In genomic region chr7:71439316-71439715, GRCh38 we compare ENCODE assay signal across 5 cellular contexts.
"Had no signal": no experiment of that assay in that cellular context is flagged by ENCODE, and none has a peak within 500 bp of the region (broad histone marks: within the 10 kb centered on the region; RNA-seq: fewer than 3 reads in every experiment).

No MANE protein-coding gene starts in this region.

- DNase-seq: H7, IMR-90 had no signal

- H2AFZ ChIP-seq: GM23338 had no signal

- H3K9me3 ChIP-seq: HAP-1 had no signal

- H3K27ac Mint-ChIP-seq: GM23338 had no signal

- H3K4me1 ChIP-seq: HAP-1 had no signal

- H3K4me3 ChIP-seq: GM23338, HAP-1 had no signal

- ATAC-seq: GM23338, HCT116 had no signal

- H3K4me3 Mint-ChIP-seq: GM23338 had no signal

- H3K36me3 ChIP-seq: HAP-1 had no signal

- H3K4me2 ChIP-seq: GM23338 had no signal
